In genomic region chr12:56116267-56117081, GRCh38 we compare ENCODE assay signal across 1 cellular context.
TF ChIP-seq lines count a peak whose summit lies in the region.

RPL41 (plus strand) TSS chr12:56116633.

TF ChIP-seq in HepG2, 621 proteins besides CTCF, POLR2A, EP300 and RAD21 (continued from another document and continues in another):
- TF ChIP-seq MTF2 (CRISPR knock-in tag; IDR thresholded peaks at IDR 0.05; ENCODE audit: borderline replicate concordance) (0 out of 2 replicates have a peak, but pooled peaks have one; percentile 26), RFX3 (CRISPR knock-in tag; IDR thresholded peaks at IDR 0.05) (no peak), SALL2 (CRISPR knock-in tag; IDR thresholded peaks at IDR 0.05) (0 out of 2 replicates have a peak, but pooled peaks have one; percentile 77), BCLAF1 (IDR thresholded peaks at IDR 0.05) (no peak), PRDM15 (CRISPR knock-in tag; IDR thresholded peaks at IDR 0.05) (0 out of 2 replicates have a peak, but pooled peaks have one; percentile 22), AHR (CRISPR knock-in tag; IDR thresholded peaks at IDR 0.05) (no peak), ZNF564 (CRISPR knock-in tag; IDR thresholded peaks at IDR 0.05) (no peak), ZNF773 (CRISPR knock-in tag; IDR thresholded peaks at IDR 0.05; ENCODE audit: borderline replicate concordance) (no peak), NCOR1 (IDR thresholded peaks at IDR 0.05; ENCODE audit: borderline replicate concordance, low read length) (no peak; the same call in 1 of the 2 replicates), ZBTB7B (CRISPR knock-in tag; IDR thresholded peaks at IDR 0.05) (no peak; the same call in 1 of the 2 replicates), HNRNPL (IDR thresholded peaks at IDR 0.05; ENCODE audit: low read depth, low read length) (no peak), ZNF790 (CRISPR knock-in tag; IDR thresholded peaks at IDR 0.05; ENCODE audit: borderline replicate concordance) (no peak), BHLHE40 (IDR thresholded peaks at IDR 0.05; ENCODE audit: low read length) (no peak), GABPA (IDR thresholded peaks at IDR 0.05; ENCODE audit: low read depth, low read length) (peak; percentile 68), GABPA (CRISPR knock-in tag; IDR thresholded peaks at IDR 0.05; ENCODE audit: low read depth) (peak; percentile 96), ZNF318 (CRISPR knock-in tag; IDR thresholded peaks at IDR 0.05) (peak; percentile 87; the same call in 1 of the 2 replicates), ZNF562 (CRISPR knock-in tag; IDR thresholded peaks at IDR 0.05; ENCODE audit: borderline replicate concordance) (no peak), ZNF10 (CRISPR knock-in tag; IDR thresholded peaks at IDR 0.05; ENCODE audit: borderline replicate concordance, low read depth) (no peak), SYNCRIP (IDR thresholded peaks at IDR 0.05; ENCODE audit: insufficient read depth, low read depth, low read length) (no peak), HMG20A (CRISPR knock-in tag; IDR thresholded peaks at IDR 0.05; ENCODE audit: borderline replicate concordance) (no peak)
- TF ChIP-seq, protein P1, sequence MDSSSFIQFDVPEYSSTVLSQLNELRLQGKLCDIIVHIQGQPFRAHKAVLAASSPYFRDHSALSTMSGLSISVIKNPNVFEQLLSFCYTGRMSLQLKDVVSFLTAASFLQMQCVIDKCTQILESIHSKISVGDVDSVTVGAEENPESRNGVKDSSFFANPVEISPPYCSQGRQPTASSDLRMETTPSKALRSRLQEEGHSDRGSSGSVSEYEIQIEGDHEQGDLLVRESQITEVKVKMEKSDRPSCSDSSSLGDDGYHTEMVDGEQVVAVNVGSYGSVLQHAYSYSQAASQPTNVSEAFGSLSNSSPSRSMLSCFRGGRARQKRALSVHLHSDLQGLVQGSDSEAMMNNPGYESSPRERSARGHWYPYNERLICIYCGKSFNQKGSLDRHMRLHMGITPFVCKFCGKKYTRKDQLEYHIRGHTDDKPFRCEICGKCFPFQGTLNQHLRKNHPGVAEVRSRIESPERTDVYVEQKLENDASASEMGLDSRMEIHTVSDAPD (CRISPR knock-in tag; IDR thresholded peaks at IDR 0.05): no peak
- TF ChIP-seq, protein P2, sequence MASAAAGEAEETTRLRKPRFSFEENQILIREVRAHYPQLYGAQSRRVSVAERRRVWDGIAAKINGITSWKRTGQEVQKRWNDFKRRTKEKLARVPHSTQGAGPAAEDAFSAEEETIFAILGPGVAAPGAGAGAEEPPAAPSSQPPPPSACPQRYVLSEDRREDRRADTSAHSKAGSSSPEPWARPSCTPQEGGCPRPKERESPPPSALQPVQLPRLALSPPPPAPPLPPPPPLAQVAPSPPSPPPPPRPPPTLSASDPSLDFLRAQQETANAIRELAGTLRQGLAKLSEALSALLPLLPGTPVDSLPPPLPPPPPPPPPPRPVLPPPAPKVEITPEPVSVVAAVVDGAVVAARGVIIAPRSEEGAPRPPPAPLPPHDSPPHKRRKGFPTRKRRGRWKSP (CRISPR knock-in tag; IDR thresholded peaks at IDR 0.05): peak; percentile 86
- TF ChIP-seq, protein P3, sequence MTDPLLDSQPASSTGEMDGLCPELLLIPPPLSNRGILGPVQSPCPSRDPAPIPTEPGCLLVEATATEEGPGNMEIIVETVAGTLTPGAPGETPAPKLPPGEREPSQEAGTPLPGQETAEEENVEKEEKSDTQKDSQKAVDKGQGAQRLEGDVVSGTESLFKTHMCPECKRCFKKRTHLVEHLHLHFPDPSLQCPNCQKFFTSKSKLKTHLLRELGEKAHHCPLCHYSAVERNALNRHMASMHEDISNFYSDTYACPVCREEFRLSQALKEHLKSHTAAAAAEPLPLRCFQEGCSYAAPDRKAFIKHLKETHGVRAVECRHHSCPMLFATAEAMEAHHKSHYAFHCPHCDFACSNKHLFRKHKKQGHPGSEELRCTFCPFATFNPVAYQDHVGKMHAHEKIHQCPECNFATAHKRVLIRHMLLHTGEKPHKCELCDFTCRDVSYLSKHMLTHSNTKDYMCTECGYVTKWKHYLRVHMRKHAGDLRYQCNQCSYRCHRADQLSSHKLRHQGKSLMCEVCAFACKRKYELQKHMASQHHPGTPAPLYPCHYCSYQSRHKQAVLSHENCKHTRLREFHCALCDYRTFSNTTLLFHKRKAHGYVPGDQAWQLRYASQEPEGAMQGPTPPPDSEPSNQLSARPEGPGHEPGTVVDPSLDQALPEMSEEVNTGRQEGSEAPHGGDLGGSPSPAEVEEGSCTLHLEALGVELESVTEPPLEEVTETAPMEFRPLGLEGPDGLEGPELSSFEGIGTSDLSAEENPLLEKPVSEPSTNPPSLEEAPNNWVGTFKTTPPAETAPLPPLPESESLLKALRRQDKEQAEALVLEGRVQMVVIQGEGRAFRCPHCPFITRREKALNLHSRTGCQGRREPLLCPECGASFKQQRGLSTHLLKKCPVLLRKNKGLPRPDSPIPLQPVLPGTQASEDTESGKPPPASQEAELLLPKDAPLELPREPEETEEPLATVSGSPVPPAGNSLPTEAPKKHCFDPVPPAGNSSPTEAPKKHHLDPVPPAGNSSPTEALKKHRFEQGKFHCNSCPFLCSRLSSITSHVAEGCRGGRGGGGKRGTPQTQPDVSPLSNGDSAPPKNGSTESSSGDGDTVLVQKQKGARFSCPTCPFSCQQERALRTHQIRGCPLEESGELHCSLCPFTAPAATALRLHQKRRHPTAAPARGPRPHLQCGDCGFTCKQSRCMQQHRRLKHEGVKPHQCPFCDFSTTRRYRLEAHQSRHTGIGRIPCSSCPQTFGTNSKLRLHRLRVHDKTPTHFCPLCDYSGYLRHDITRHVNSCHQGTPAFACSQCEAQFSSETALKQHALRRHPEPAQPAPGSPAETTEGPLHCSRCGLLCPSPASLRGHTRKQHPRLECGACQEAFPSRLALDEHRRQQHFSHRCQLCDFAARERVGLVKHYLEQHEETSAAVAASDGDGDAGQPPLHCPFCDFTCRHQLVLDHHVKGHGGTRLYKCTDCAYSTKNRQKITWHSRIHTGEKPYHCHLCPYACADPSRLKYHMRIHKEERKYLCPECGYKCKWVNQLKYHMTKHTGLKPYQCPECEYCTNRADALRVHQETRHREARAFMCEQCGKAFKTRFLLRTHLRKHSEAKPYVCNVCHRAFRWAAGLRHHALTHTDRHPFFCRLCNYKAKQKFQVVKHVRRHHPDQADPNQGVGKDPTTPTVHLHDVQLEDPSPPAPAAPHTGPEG (CRISPR knock-in tag; IDR thresholded peaks at IDR 0.05): no peak
- TF ChIP-seq, protein P4, sequence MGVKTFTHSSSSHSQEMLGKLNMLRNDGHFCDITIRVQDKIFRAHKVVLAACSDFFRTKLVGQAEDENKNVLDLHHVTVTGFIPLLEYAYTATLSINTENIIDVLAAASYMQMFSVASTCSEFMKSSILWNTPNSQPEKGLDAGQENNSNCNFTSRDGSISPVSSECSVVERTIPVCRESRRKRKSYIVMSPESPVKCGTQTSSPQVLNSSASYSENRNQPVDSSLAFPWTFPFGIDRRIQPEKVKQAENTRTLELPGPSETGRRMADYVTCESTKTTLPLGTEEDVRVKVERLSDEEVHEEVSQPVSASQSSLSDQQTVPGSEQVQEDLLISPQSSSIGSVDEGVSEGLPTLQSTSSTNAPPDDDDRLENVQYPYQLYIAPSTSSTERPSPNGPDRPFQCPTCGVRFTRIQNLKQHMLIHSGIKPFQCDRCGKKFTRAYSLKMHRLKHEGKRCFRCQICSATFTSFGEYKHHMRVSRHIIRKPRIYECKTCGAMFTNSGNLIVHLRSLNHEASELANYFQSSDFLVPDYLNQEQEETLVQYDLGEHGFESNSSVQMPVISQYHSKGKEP (CRISPR knock-in tag; IDR thresholded peaks at IDR 0.05): peak; percentile 88; the same call in 1 of the 2 replicates
